Comparison of ENCODE assay signal across 8 cellular contexts in genomic region chr12:40226652-40227051, GRCh38. TPM values are rescaled to one million over a fixed set of nuclear protein-coding genes. Genes with fewer than 3 reads are reported as not detected.
A peak's percentile ranks its signal among the peaks of the same experiment; 100 is the strongest.
DNase-seq lines count a peak whose midpoint lies in the region; ATAC-seq and TF ChIP-seq lines count a peak whose summit lies in the region.

No MANE protein-coding gene starts in this region.

- H3K79me1 ChIP-seq in neuronal stem cell (ENCODE audit: low read depth, low read length): no peaks in the 10 kb centered on the region

- H3K27ac ChIP-seq in DOHH2 (ENCODE audit: low read depth, low read length): peak overlapping the region; percentile 78
- peak overlapping the region; percentile 97 for H3K27ac ChIP-seq in neutrophil
- no peak overlapping the region for H3K27ac ChIP-seq in neuronal stem cell (replicated peaks; ENCODE audit: low read length)
- H3K27ac ChIP-seq in SJCRH30: no peak overlapping the region

- no peak overlapping the region for H3K9ac ChIP-seq in neuronal stem cell (ENCODE audit: low read depth, low read length, poor library complexity)

- H3K4me2 ChIP-seq in DOHH2 (ENCODE audit: low read length) (peak overlapping the region; percentile 83), neuronal stem cell (ENCODE audit: insufficient read depth, low read length, poor library complexity, severe bottlenecking) (no peak overlapping the region)

- H2AK5ac ChIP-seq in neuronal stem cell (ENCODE audit: low read depth, low read length): no peak overlapping the region

- no peak overlapping the region for H2BK120ac ChIP-seq in neuronal stem cell (ENCODE audit: low read depth, low read length)

- H2AFZ ChIP-seq in neuronal stem cell (ENCODE audit: low read length): no peak overlapping the region

- peak overlapping the region; percentile 70 for H3K4me3 ChIP-seq in DOHH2 (ENCODE audit: low read length)
- H3K4me3 ChIP-seq in neutrophil (ENCODE audit: low read depth in 1 of 2, low read length in 1 of 2): peak overlapping the region; percentile 81 to 89
- H3K4me3 ChIP-seq in neuronal stem cell (ENCODE audit: low read length in 2 of 2): no peak overlapping the region
- H3K4me3 ChIP-seq in SJCRH30: no peak overlapping the region

- H2BK5ac ChIP-seq in neuronal stem cell (ENCODE audit: low read length): no peak overlapping the region

- no peak overlapping the region for H3K18ac ChIP-seq in neuronal stem cell (ENCODE audit: low read length)

- H4K20me1 ChIP-seq in DOHH2 (ENCODE audit: control insufficient read depth, insufficient read depth, low read depth, low read length): no peaks in the 10 kb centered on the region

- H2BK15ac ChIP-seq in neuronal stem cell (ENCODE audit: low read length): no peak overlapping the region

- no peak overlapping the region for H4K8ac ChIP-seq in neuronal stem cell (ENCODE audit: low read depth, low read length)

- no peaks in the 10 kb centered on the region for H3K9me3 ChIP-seq in DOHH2 (ENCODE audit: control insufficient read depth, insufficient read depth, low read length)
- H3K9me3 ChIP-seq in neutrophil: no peaks in the 10 kb centered on the region
- no peaks in the 10 kb centered on the region for H3K9me3 ChIP-seq in neuronal stem cell (replicated peaks in 1 of 2; ENCODE audit: control insufficient read depth in 2 of 2, insufficient read depth in 1 of 2, low read depth in 1 of 2, low read length in 2 of 2)
- no peaks in the 10 kb centered on the region for H3K9me3 ChIP-seq in SJCRH30 (replicated peaks)

- peaks cover 23% of the 10 kb centered on the region for H3F3A ChIP-seq in DOHH2 (ENCODE audit: control insufficient read depth, insufficient read depth)

- no peak overlapping the region for H4K91ac ChIP-seq in neuronal stem cell (ENCODE audit: low read depth, low read length, poor library complexity)

- H3K79me2 ChIP-seq in DOHH2 (ENCODE audit: control insufficient read depth, low read length): no peaks in the 10 kb centered on the region

- H3K14ac ChIP-seq in neuronal stem cell (ENCODE audit: low read length): no peak overlapping the region

- no peak for TF ChIP-seq CTCF in DOHH2 (IDR thresholded peaks at IDR 0.05; ENCODE audit: low read depth, low read length, poor library complexity, severe bottlenecking)
- no peak for TF ChIP-seq CTCF in neutrophil (IDR thresholded peaks at IDR 0.05)

- H3K36me3 ChIP-seq in DOHH2 (ENCODE audit: control insufficient read depth, low read length) (no peaks in the 10 kb centered on the region), neutrophil (peaks cover 42% of the 10 kb centered on the region), neuronal stem cell (replicated peaks in 1 of 2; ENCODE audit: control insufficient read depth in 2 of 2, insufficient read depth in 2 of 2, low read length in 2 of 2) (no peaks in the 10 kb centered on the region), SJCRH30 (no peaks in the 10 kb centered on the region)

- no peak overlapping the region for H3K4ac ChIP-seq in neuronal stem cell (ENCODE audit: low read length)

- DNase-seq in cerebellar cortex (ENCODE audit: low spot score): peak; percentile 20
- DNase-seq in neuronal stem cell (ENCODE audit: low spot score): no peak
- DNase-seq in stimulated activated CD8-positive, alpha-beta memory T cell treated with anti-CD3 and anti-CD28 coated beads, Interleukin-4, amount 100 ng/mL, for 48 hours: no peak
- no peak for DNase-seq in SJCRH30
- no peak for DNase-seq in NCI-H748 treated with DMSO at 0.1 percent for 48 hours (lab: John Stamatoyannopoulos, UW)

- no CpG with 5 or more reads among the region's 4 CpGs for WGBS in neuronal stem cell (ENCODE audit: extremely low coverage in 2 of 2, insufficient read length in 2 of 2, insufficient replicate concordance in 1 of 2), 2 donors

- no peaks in the 10 kb centered on the region for H3K9me2 ChIP-seq in DOHH2 (replicated peaks; ENCODE audit: control insufficient read depth, low read length)

- no peak overlapping the region for H2BK12ac ChIP-seq in neuronal stem cell (ENCODE audit: low read length)

- ATAC-seq in HG03460 (IDR thresholded peaks at IDR 0.05; ENCODE audit: unreplicated experiment): peak; percentile 28

- no peak overlapping the region for H3K23ac ChIP-seq in neuronal stem cell (ENCODE audit: low read depth, low read length, poor library complexity)

- H3K27me3 ChIP-seq in DOHH2 (ENCODE audit: control insufficient read depth, low read length) (peaks cover 26% of the 10 kb centered on the region), neutrophil (no peaks in the 10 kb centered on the region), neuronal stem cell (ENCODE audit: control insufficient read depth in 3 of 3, insufficient read depth in 3 of 3, low read depth in 1 of 3, low read length in 3 of 3) (peaks cover 0 to 39% (median 23%) of the 10 kb centered on the region in 3 experiments), SJCRH30 (no peaks in the 10 kb centered on the region)

- H3K4me1 ChIP-seq in DOHH2 (ENCODE audit: control insufficient read depth, low read length) (peaks cover 56% of the 10 kb centered on the region), neutrophil (ENCODE audit: control insufficient read depth in 1 of 2, insufficient read depth in 1 of 2, low read depth in 1 of 2, low read length in 1 of 2) (peaks cover 50 to 68% of the 10 kb centered on the region in 2 experiments), neuronal stem cell (ENCODE audit: control insufficient read depth in 2 of 2, insufficient read depth in 1 of 2, low read depth in 1 of 2, low read length in 2 of 2) (peaks cover 0 to 2% of the 10 kb centered on the region in 2 donors), SJCRH30 (no peaks in the 10 kb centered on the region)

RNA-seq across cellular contexts. Expression of gene LRRK2, which starts 1.9 kb away (rescaled TPM):
- polyA plus RNA-seq in neuronal stem cell (2013, experiment 1 of 2): 0.03 TPM
- 0.04 TPM for polyA plus RNA-seq in neuronal stem cell (2013, experiment 2 of 2)
- total RNA-seq in SJCRH30 (2014; rRNA removed; shearing (Covaris generic)): 0.04 TPM in 1 of 2 replicates, not detected in the other

Comparison
In these comparisons a context has a peak if more than half of its experiments do, and no peak if none do; other contexts are left out.
1. H3K27ac ChIP-seq: peak in DOHH2 (single experiment) and neutrophil (single experiment); none in neuronal stem cell (single experiment) and SJCRH30 (single experiment).
2. H3K4me3 ChIP-seq: peak in DOHH2 (single experiment) and neutrophil (2 of 2); none in neuronal stem cell (0 of 2) and SJCRH30 (single experiment).